In genomic region chr10:132714096-132714721, GRCh38 we compare ENCODE assay signal across 15 cellular contexts.
DNase-seq lines count a peak whose midpoint lies in the region; ATAC-seq lines count a peak whose summit lies in the region.
"Had no signal": no experiment of that assay in that cellular context is flagged by ENCODE, and none has a peak within 500 bp of the region (broad histone marks: within the 10 kb centered on the region; RNA-seq: fewer than 3 reads in every experiment).

No MANE protein-coding gene starts in this region.

- no peaks in the 10 kb centered on the region for H3K27me3 ChIP-seq in HUES6 (ENCODE audit: control insufficient read depth, insufficient read depth, low read length)
- H3K27me3 ChIP-seq: neutrophil had no signal

- no peaks in the 10 kb centered on the region for H3K36me3 ChIP-seq in HUES6 (ENCODE audit: control insufficient read depth, insufficient read depth, low read length)

- peak overlapping the region; percentile 59 for H3K9ac ChIP-seq in HUES6 (ENCODE audit: low read length)

- peaks cover 4% of the 10 kb centered on the region; the same call in 1 of the 2 replicates for H3K9me3 ChIP-seq in HUES6 (ENCODE audit: control insufficient read depth, insufficient read depth, low read depth, low read length)
- H3K9me3 ChIP-seq: neutrophil had no signal

- H3K27ac ChIP-seq in HUES6 (ENCODE audit: low read depth, low read length) (0 out of 2 replicates have a peak overlapping the region, but pooled peaks have one; percentile 7), cingulate gyrus (ENCODE audit: low read depth, low read length) (peak overlapping the region; percentile 97)
- H3K27ac ChIP-seq: neutrophil had no signal

- DNase-seq in inferior parietal cortex (ENCODE audit: extremely low spot score) (peak; percentile 79), posterior cingulate gyrus (peak; percentile 81 to 98 (median 89)), AG20443 (ENCODE audit: low spot score) (no peak), HK-2 (ENCODE audit: unreplicated experiment) (no peak)
- DNase-seq: activated CD4-positive, CD25-positive, alpha-beta regulatory T cell treated with anti-CD3 and anti-CD28 coated beads, Interleukin-2, amount 50 U/mL, for 72 hours; activated T-cell treated with anti-CD3 and anti-CD28 coated beads, Interleukin-2, amount 50 U/mL, for 24 hours; immature natural killer cell; KBM-7; NCI-H1694 treated with DMSO at 0.1 percent for 48 hours had no signal

- peak overlapping the region; percentile 8; the same call in 1 of the 2 replicates for H3K4me3 ChIP-seq in HUES6 (ENCODE audit: low read depth, low read length)

- ATAC-seq in HG03571 (IDR thresholded peaks at IDR 0.05; ENCODE audit: unreplicated experiment): no peak
- no peak for ATAC-seq in HG02642 (IDR thresholded peaks at IDR 0.05; ENCODE audit: poor library complexity, unreplicated experiment)
- ATAC-seq: esophagus mucosa had no signal

- H3K4me1 ChIP-seq in HUES6 (ENCODE audit: control insufficient read depth, insufficient read depth, low read length): peaks cover 24% of the 10 kb centered on the region

- intact Hi-C loops in posterior cingulate gyrus (cut with DNase I): loop anchor here (1.0 to 2.0 kb wide), 2 partner anchors 21 to 29 kb away; no protein-coding TSS in a partner anchor

Comparison
In these comparisons a context has a peak if more than half of its experiments do, and no peak if none do; other contexts are left out.
1. DNase-seq: peak in inferior parietal cortex (single experiment) and posterior cingulate gyrus (10 of 10); none in AG20443 (single experiment) and HK-2 (single experiment).